In genomic region chrX:53323196-53323595, GRCh38 we compare ENCODE assay signal across 17 cellular contexts. TPM values are rescaled to one million over a fixed set of nuclear protein-coding genes. Genes with fewer than 3 reads are reported as not detected.
DNase-seq lines count a peak whose midpoint lies in the region; ATAC-seq and TF ChIP-seq lines count a peak whose summit lies in the region.
"Had no signal": no experiment of that assay in that cellular context is flagged by ENCODE, and none has a peak within 500 bp of the region (broad histone marks: within the 10 kb centered on the region; RNA-seq: fewer than 3 reads in every experiment).

No MANE protein-coding gene starts in this region.

- H3K9ac ChIP-seq in H9 (ENCODE audit: extremely low read depth, insufficient read length, low read length): no peak overlapping the region
- H3K9ac ChIP-seq: GM23248, KMS-11 had no signal

- no peak overlapping the region for H2BK15ac ChIP-seq in H9 (ENCODE audit: low read depth, low read length)

- no peak overlapping the region for H4K5ac ChIP-seq in H9 (ENCODE audit: insufficient read length, low read depth, low read length)

- peaks cover 27 to 34% of the 10 kb centered on the region in 2 experiments for H3K4me1 Mint-ChIP-seq in H9

- peaks cover 33% of the 10 kb centered on the region for H3K9me3 ChIP-seq in H9 (ENCODE audit: control insufficient read depth, low read depth, low read length)
- H3K9me3 ChIP-seq: HAP-1 had no signal

- no CpG with 5 or more reads among the region's 5 CpGs for WGBS in H9 (ENCODE audit: extremely low coverage, insufficient read length, low lambda C conversion rate)

- no peak overlapping the region for H2BK12ac ChIP-seq in H9 (ENCODE audit: insufficient read length, low read depth, low read length)

- intact Hi-C loops in posterior vena cava (cut with DNase I): no loop called here

- H3K79me2 ChIP-seq in H9 (ENCODE audit: insufficient read depth, low read length): peaks cover 7% of the 10 kb centered on the region; the same call in 1 of the 2 replicates

- H3K18ac ChIP-seq in H9 (ENCODE audit: insufficient read length, low read depth, low read length): no peak overlapping the region

- no peak overlapping the region for H3K27ac ChIP-seq in H9 (ENCODE audit: insufficient read length, low read depth, low read length)
- H3K27ac ChIP-seq: C4-2B, GM23248, KMS-11 had no signal

- no peaks in the 10 kb centered on the region for H4K20me1 ChIP-seq in H9 (ENCODE audit: control insufficient read depth, insufficient read depth, insufficient read length)

- no peak overlapping the region for H2AK5ac ChIP-seq in H9 (ENCODE audit: insufficient read length, low read length)

- ATAC-seq in GM21825 (IDR thresholded peaks at IDR 0.05; ENCODE audit: unreplicated experiment) (no peak), GM18502 (IDR thresholded peaks at IDR 0.05; ENCODE audit: poor library complexity, unreplicated experiment) (no peak), GM18907 (IDR thresholded peaks at IDR 0.05; ENCODE audit: unreplicated experiment) (no peak)

- H2AFZ ChIP-seq in H9 (ENCODE audit: low read length): no peak overlapping the region
- H2AFZ ChIP-seq: GM23248 had no signal

- no peak overlapping the region for H4K91ac ChIP-seq in H9 (ENCODE audit: insufficient read length, low read depth, low read length)

- no peak overlapping the region for H3K4me3 Mint-ChIP-seq in H9
- H3K4me3 Mint-ChIP-seq: CD4-positive, alpha-beta memory T cell had no signal

- no peak overlapping the region for H2BK20ac ChIP-seq in H9 (ENCODE audit: low read depth, low read length, poor library complexity, severe bottlenecking)

- no peak overlapping the region for H2BK120ac ChIP-seq in H9 (ENCODE audit: low read depth, low read length, poor library complexity, severe bottlenecking)

- no peak overlapping the region for H3K4ac ChIP-seq in H9 (ENCODE audit: low read depth, low read length)

- no peak overlapping the region for H3K56ac ChIP-seq in H9 (ENCODE audit: insufficient read length, low read depth, low read length)

- H3K14ac ChIP-seq in H9 (ENCODE audit: insufficient read depth, low read length): no peak overlapping the region

- TF ChIP-seq CTCF in H9 (conservative IDR thresholded peaks at IDR 0.05): no peak

- no peaks in the 10 kb centered on the region for H3K79me1 ChIP-seq in H9 (ENCODE audit: insufficient read depth, low read depth, low read length, poor library complexity, severe bottlenecking)

- H4K8ac ChIP-seq in H9 (replicated peaks; ENCODE audit: insufficient read length, low read depth, low read length): no peak overlapping the region

- no peak overlapping the region for H3K23ac ChIP-seq in H9 (ENCODE audit: insufficient read length, low read depth, low read length)

- H3K27me3 Mint-ChIP-seq in H9 (ENCODE audit: low read depth): peaks cover 55% of the 10 kb centered on the region

- no peaks in the 10 kb centered on the region for H3K27me3 ChIP-seq in H9 (ENCODE audit: insufficient read depth, low read length)

- no peak overlapping the region for H3T11ph ChIP-seq in H9 (ENCODE audit: low read length)

- DNase-seq in H9 (no peak), M059J (ENCODE audit: low read depth) (peak; percentile 47), fibroblast of peridontal ligament (ENCODE audit: extremely low read depth) (peak; percentile 30), posterior vena cava (ENCODE audit: low spot score) (peak; percentile 55)
- DNase-seq: ACHN; AML-193; CD4-positive, alpha-beta memory T cell; DMS153; DMS79 treated with DMSO at 0.1 percent for 48 hours; GF-D8; GM23248 had no signal

- no peak overlapping the region for H2BK5ac ChIP-seq in H9 (ENCODE audit: insufficient read length, low read length)

- H3K9me3 Mint-ChIP-seq in H9: peaks cover 76% of the 10 kb centered on the region in 2 experiments

- H3K36me3 Mint-ChIP-seq in H9 (ENCODE audit: insufficient read depth in 1 of 3, low read depth in 3 of 3): peaks cover 2 to 7% (median 5%) of the 10 kb centered on the region in 3 experiments; a peak in 4 of 7 replicates
- H3K36me3 Mint-ChIP-seq: CD4-positive, alpha-beta memory T cell had no signal

- peaks cover 3% of the 10 kb centered on the region; the same call in 1 of the 2 replicates for H3K4me1 ChIP-seq in H9 (ENCODE audit: insufficient read depth, low read length)

- H3K23me2 ChIP-seq in H9 (ENCODE audit: insufficient read length, low read depth, low read length, poor library complexity, severe bottlenecking): peaks cover 8% of the 10 kb centered on the region

- peak overlapping the region in 1 of 3 experiments; percentile 86; a peak in 2 of 7 replicates for H3K27ac Mint-ChIP-seq in H9
- H3K27ac Mint-ChIP-seq: CD4-positive, alpha-beta memory T cell had no signal

- H3K4me2 ChIP-seq in H9 (ENCODE audit: insufficient read depth, insufficient read length, low read length): peak overlapping the region; percentile 24
- H3K4me2 ChIP-seq: KMS-11 had no signal

RNA-seq across cellular contexts. Expression of gene IQSEC2, which starts 41.8 kb away (rescaled TPM):
- total RNA-seq in H9 (2021) (7.0 and 8.4 TPM in 2 replicates), posterior vena cava (1 to 10 TPM; 8.3 to 9.4 TPM)
- total RNA-seq in M059J (2014; rRNA removed; shearing (Covaris generic)): 18.8 and 20.4 TPM in 2 replicates
